In genomic region chr2:9623151-9623550, GRCh38 we compare ENCODE assay signal across 15 cellular contexts.
"Had no signal": no experiment of that assay in that cellular context is flagged by ENCODE, and none has a peak within 500 bp of the region (broad histone marks: within the 10 kb centered on the region; RNA-seq: fewer than 3 reads in every experiment).

No MANE protein-coding gene starts in this region.

- H3K27ac ChIP-seq: adrenal gland, neutrophil, SJCRH30, thoracic aorta, VCaP had no signal

- H3K4me3 Mint-ChIP-seq: activated naive CD4-positive, alpha-beta T cell treated with anti-CD3 and anti-CD28 coated beads for 36 hours; naive thymus-derived CD8-positive, alpha-beta T cell had no signal

- H3K4me3 ChIP-seq: adrenal gland, SJCRH30, smooth muscle cell, thoracic aorta had no signal

- H3K27ac Mint-ChIP-seq: activated naive CD4-positive, alpha-beta T cell treated with anti-CD3 and anti-CD28 coated beads for 36 hours; stimulated activated effector memory CD8-positive, alpha-beta T cell treated with anti-CD3 and anti-CD28 coated beads, Interleukin-12 subunit alpha, Interleukin-12 subunit beta, amount 100 ng/mL, for 72 hours had no signal

- H3K4me1 ChIP-seq: SJCRH30 had no signal

- H3K9me3 ChIP-seq: adrenal gland, neutrophil, thoracic aorta had no signal

- ATAC-seq: left cardiac atrium; naive thymus-derived CD8-positive, alpha-beta T cell; sciatic nerve; stimulated activated effector memory CD8-positive, alpha-beta T cell treated with anti-CD3 and anti-CD28 coated beads, Interleukin-12 subunit alpha, Interleukin-12 subunit beta, amount 100 ng/mL, for 72 hours had no signal

- DNase-seq: activated CD4-positive, alpha-beta T cell treated with anti-CD3 and anti-CD28 coated beads for 1 hour; activated naive CD4-positive, alpha-beta T cell treated with anti-CD3 and anti-CD28 coated beads for 36 hours; adrenal gland; left cardiac atrium; mesendoderm; naive thymus-derived CD8-positive, alpha-beta T cell; SJCRH30; stimulated activated CD4-positive, alpha-beta T cell treated with anti-CD3 and anti-CD28 coated beads, Interleukin-4, amount 100 ng/mL, for 24 hours; T-helper 2 cell had no signal

- H3K27me3 Mint-ChIP-seq: naive thymus-derived CD8-positive, alpha-beta T cell had no signal

- H3K36me3 ChIP-seq: neutrophil, thoracic aorta had no signal

- H3K4me2 ChIP-seq: smooth muscle cell had no signal

- H3K9me3 Mint-ChIP-seq: activated naive CD4-positive, alpha-beta T cell treated with anti-CD3 and anti-CD28 coated beads for 36 hours; stimulated activated effector memory CD8-positive, alpha-beta T cell treated with anti-CD3 and anti-CD28 coated beads, Interleukin-12 subunit alpha, Interleukin-12 subunit beta, amount 100 ng/mL, for 72 hours had no signal

- H3K27me3 ChIP-seq: adrenal gland, neutrophil, SJCRH30 had no signal
